8 cellular contexts compared by ENCODE assay signal in the genomic region with DNA sequence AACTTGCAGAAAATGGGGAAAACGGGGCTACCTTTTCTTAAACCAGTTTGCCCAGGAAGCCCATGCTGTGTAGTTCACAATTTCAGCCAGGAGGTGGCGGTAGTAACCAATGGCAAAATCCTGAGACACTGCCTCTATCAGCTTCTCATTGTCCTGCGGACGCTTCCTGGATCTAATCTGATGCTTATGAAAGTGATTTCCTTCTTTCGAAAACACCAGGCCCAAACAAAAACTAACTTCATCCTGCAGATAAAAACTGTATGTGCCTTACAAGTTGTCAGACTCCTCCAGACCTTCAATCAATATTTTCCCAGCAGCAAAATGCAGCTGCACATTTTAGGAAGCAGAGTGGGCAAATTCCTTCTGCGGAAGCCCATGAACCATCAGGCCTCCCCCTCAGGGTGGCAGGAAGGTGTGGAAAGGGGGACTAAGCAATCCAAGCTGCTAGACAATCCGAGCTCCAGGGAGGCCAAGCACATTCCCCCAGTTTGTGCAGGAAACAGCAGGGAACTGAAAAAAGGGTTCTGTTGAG.
A peak's percentile ranks its signal among the peaks of the same experiment; 100 is the strongest.
DNase-seq lines count a peak whose midpoint lies in the region; ATAC-seq and TF ChIP-seq lines count a peak whose summit lies in the region.

No MANE protein-coding gene starts in this region.

- intact Hi-C loops in activated CD4-positive, alpha-beta T cell treated with anti-CD3 and anti-CD28 coated beads, Interleukin-2, amount 10 ng/mL, durations not matched to agents 24 days and 14 days (cut with micrococcal nuclease): loop anchor here (1.0 to 5.0 kb wide), 4 partner anchors 35 to 940 kb away; no protein-coding TSS in a partner anchor
- intact Hi-C loops in dendritic cell treated with granulocyte-macrophage colony-stimulating factor and Interleukin-4, amounts not matched to agents 40 ng/mL and 50 ng/mL, for 4 days (cut with micrococcal nuclease): loop anchor here (10.0 kb wide), 3 partner anchors 48 to 938 kb away; a partner anchor contains a TSS
- intact Hi-C loops in lower lobe of right lung (cut with DNase I): no loop called here

- H3K4me1 Mint-ChIP-seq in activated CD4-positive, alpha-beta T cell treated with anti-CD3 and anti-CD28 coated beads, Interleukin-2, amount 10 ng/mL, durations not matched to agents 24 days and 14 days: peaks cover 29% of the 10 kb centered on the region
- peaks cover 45% of the 10 kb centered on the region for H3K4me1 Mint-ChIP-seq in dendritic cell treated with granulocyte-macrophage colony-stimulating factor and Interleukin-4, amounts not matched to agents 40 ng/mL and 50 ng/mL, for 4 days (ENCODE audit: low read depth)

- H3K9me3 Mint-ChIP-seq in activated CD4-positive, alpha-beta T cell treated with anti-CD3 and anti-CD28 coated beads, Interleukin-2, amount 10 ng/mL, durations not matched to agents 24 days and 14 days: peaks cover 4% of the 10 kb centered on the region
- H3K9me3 Mint-ChIP-seq in dendritic cell treated with granulocyte-macrophage colony-stimulating factor and Interleukin-4, amounts not matched to agents 40 ng/mL and 50 ng/mL, for 4 days: no peaks in the 10 kb centered on the region

- H3K9me3 ChIP-seq in lower lobe of right lung: no peaks in the 10 kb centered on the region

- H3K27ac Mint-ChIP-seq in activated CD4-positive, alpha-beta T cell treated with anti-CD3 and anti-CD28 coated beads, Interleukin-2, amount 10 ng/mL, durations not matched to agents 24 days and 14 days: no peak overlapping the region
- peak overlapping the region; percentile 67 for H3K27ac Mint-ChIP-seq in dendritic cell treated with granulocyte-macrophage colony-stimulating factor and Interleukin-4, amounts not matched to agents 40 ng/mL and 50 ng/mL, for 4 days

- H3K27me3 Mint-ChIP-seq in activated CD4-positive, alpha-beta T cell treated with anti-CD3 and anti-CD28 coated beads, Interleukin-2, amount 10 ng/mL, durations not matched to agents 24 days and 14 days: peaks cover 2% of the 10 kb centered on the region
- H3K27me3 Mint-ChIP-seq in dendritic cell treated with granulocyte-macrophage colony-stimulating factor and Interleukin-4, amounts not matched to agents 40 ng/mL and 50 ng/mL, for 4 days: no peaks in the 10 kb centered on the region

- no peaks in the 10 kb centered on the region for H3K36me3 Mint-ChIP-seq in activated CD4-positive, alpha-beta T cell treated with anti-CD3 and anti-CD28 coated beads, Interleukin-2, amount 10 ng/mL, durations not matched to agents 24 days and 14 days (ENCODE audit: low read depth)
- H3K36me3 Mint-ChIP-seq in dendritic cell treated with granulocyte-macrophage colony-stimulating factor and Interleukin-4, amounts not matched to agents 40 ng/mL and 50 ng/mL, for 4 days (ENCODE audit: low read depth): peaks cover 6% of the 10 kb centered on the region

- DNase-seq in DMS53 (lab: John Stamatoyannopoulos, UW) (peak; percentile 88), NCI-H526 (lab: John Stamatoyannopoulos, UW) (peak; percentile 45 to 81), lower lobe of right lung (peak; percentile 67)
- DNase-seq in activated CD4-positive, alpha-beta T cell treated with anti-CD3 and anti-CD28 coated beads, Interleukin-2, amount 10 ng/mL, durations not matched to agents 24 days and 14 days: peak; percentile 95
- DNase-seq in stimulated activated CD4-positive, alpha-beta T cell treated with anti-CD3 and anti-CD28 coated beads, TNF-alpha, amount 100 ng/mL, for 48 hours (ENCODE audit: low read depth in 3 of 3): peak in 2 of 3 donors; percentile 57 to 60

- H3K27ac ChIP-seq in lower lobe of right lung: peak overlapping the region; percentile 56

- H3K4me3 ChIP-seq in lower lobe of right lung: no peak overlapping the region

- no peaks in the 10 kb centered on the region for H3K27me3 ChIP-seq in lower lobe of right lung (ENCODE audit: low read depth)

- H3K4me1 ChIP-seq in lower lobe of right lung: peaks cover 49% of the 10 kb centered on the region

- H3K36me3 ChIP-seq in lower lobe of right lung: no peaks in the 10 kb centered on the region

- peak; percentile 52 for ATAC-seq in HG02852 (IDR thresholded peaks at IDR 0.05; ENCODE audit: unreplicated experiment)
- ATAC-seq in lower lobe of right lung: peak; percentile 90 to 93
- no peak for ATAC-seq in HG02840 (IDR thresholded peaks at IDR 0.05; ENCODE audit: low FRiP score, unreplicated experiment)

- peak; percentile 99 for TF ChIP-seq CTCF in lower lobe of right lung (IDR thresholded peaks at IDR 0.05)

- peak overlapping the region; percentile 8 for H3K4me3 Mint-ChIP-seq in activated CD4-positive, alpha-beta T cell treated with anti-CD3 and anti-CD28 coated beads, Interleukin-2, amount 10 ng/mL, durations not matched to agents 24 days and 14 days
- no peak overlapping the region for H3K4me3 Mint-ChIP-seq in dendritic cell treated with granulocyte-macrophage colony-stimulating factor and Interleukin-4, amounts not matched to agents 40 ng/mL and 50 ng/mL, for 4 days
